ENCODE assay signal across 22 cellular contexts in genomic region chr3:178302966-178303930, GRCh38.
"Had no signal": no experiment of that assay in that cellular context is flagged by ENCODE, and none has a peak within 500 bp of the region (broad histone marks: within the 10 kb centered on the region; RNA-seq: fewer than 3 reads in every experiment).

No MANE protein-coding gene starts in this region.

- H3K36me3 ChIP-seq: brain microvascular endothelial cell, left lung, stomach had no signal

- H3K27ac Mint-ChIP-seq: activated CD4-positive, alpha-beta T cell treated with anti-CD3 and anti-CD28 coated beads, Interleukin-2, amount 10 ng/mL, durations not matched to agents 24 days and 14 days; activated naive CD8-positive, alpha-beta T cell; activated T-cell treated with anti-CD3 and anti-CD28 coated beads, Interleukin-2, amount 50 U/mL, for 72 hours; effector memory CD8-positive, alpha-beta T cell; memory B cell; nephron; T-helper 2 cell treated with Interferon-gamma antibody and Interleukin-4, amounts not matched to agents 5 μg/mL and 100 μg/mL, for 36 hours had no signal

- H3K4me1 ChIP-seq: left lung, stomach, testis had no signal

- H3K4me3 Mint-ChIP-seq: activated CD4-positive, alpha-beta T cell treated with anti-CD3 and anti-CD28 coated beads, Interleukin-2, amount 10 ng/mL, durations not matched to agents 24 days and 14 days; activated naive CD8-positive, alpha-beta T cell; activated T-cell treated with anti-CD3 and anti-CD28 coated beads, Interleukin-2, amount 50 U/mL, for 72 hours; effector memory CD8-positive, alpha-beta T cell; memory B cell; nephron; T-helper 2 cell treated with Interferon-gamma antibody and Interleukin-4, amounts not matched to agents 5 μg/mL and 100 μg/mL, for 36 hours had no signal

- H3K27me3 ChIP-seq: brain microvascular endothelial cell, left lung, stomach, testis had no signal

- H3K9me3 Mint-ChIP-seq: activated CD4-positive, alpha-beta T cell treated with anti-CD3 and anti-CD28 coated beads, Interleukin-2, amount 10 ng/mL, durations not matched to agents 24 days and 14 days; activated T-cell treated with anti-CD3 and anti-CD28 coated beads, Interleukin-2, amount 50 U/mL, for 72 hours; effector memory CD8-positive, alpha-beta T cell; memory B cell; nephron; T-helper 2 cell treated with Interferon-gamma antibody and Interleukin-4, amounts not matched to agents 5 μg/mL and 100 μg/mL, for 36 hours had no signal

- H3K9me3 ChIP-seq: left lung, stomach, testis had no signal

- H3K27me3 Mint-ChIP-seq: activated CD4-positive, alpha-beta T cell treated with anti-CD3 and anti-CD28 coated beads, Interleukin-2, amount 10 ng/mL, durations not matched to agents 24 days and 14 days; activated naive CD8-positive, alpha-beta T cell; effector memory CD8-positive, alpha-beta T cell; memory B cell had no signal

- H3K36me3 Mint-ChIP-seq: activated naive CD8-positive, alpha-beta T cell; memory B cell had no signal

- H3K4me1 Mint-ChIP-seq: activated CD4-positive, alpha-beta T cell treated with anti-CD3 and anti-CD28 coated beads, Interleukin-2, amount 10 ng/mL, durations not matched to agents 24 days and 14 days; memory B cell; nephron had no signal

- H3K4me3 ChIP-seq: left lung, stomach, testis had no signal

- H3K27ac ChIP-seq: brain microvascular endothelial cell, left lung, stomach, testis had no signal

- FAIRE-seq: kidney had no signal

- ATAC-seq: activated T-cell treated with anti-CD3 and anti-CD28 coated beads, Interleukin-2, amount 50 U/mL, for 72 hours; effector memory CD8-positive, alpha-beta T cell; left lung; right cardiac atrium had no signal

- DNase-seq: activated CD4-positive, alpha-beta T cell treated with anti-CD3 and anti-CD28 coated beads, Interleukin-2, amount 10 ng/mL, durations not matched to agents 24 days and 14 days; activated CD4-positive, CD25-positive, alpha-beta regulatory T cell; activated CD8-positive, alpha-beta memory T cell treated with anti-CD3 and anti-CD28 coated beads, Interleukin-2, amount 50 U/mL, for 48 hours; activated gamma-delta T cell; activated T-cell treated with anti-CD3 and anti-CD28 coated beads, Interleukin-2, amount 50 U/mL, for 72 hours; amygdala; brain microvascular endothelial cell; cerebellar nuclear complex; effector memory CD8-positive, alpha-beta T cell; erythroblast; hippocampal formation; kidney; left lung; nucleus accumbens; right cardiac atrium; stomach; SW 1271; testis had no signal
